1 cellular context compared by ENCODE assay signal in the genomic region with DNA sequence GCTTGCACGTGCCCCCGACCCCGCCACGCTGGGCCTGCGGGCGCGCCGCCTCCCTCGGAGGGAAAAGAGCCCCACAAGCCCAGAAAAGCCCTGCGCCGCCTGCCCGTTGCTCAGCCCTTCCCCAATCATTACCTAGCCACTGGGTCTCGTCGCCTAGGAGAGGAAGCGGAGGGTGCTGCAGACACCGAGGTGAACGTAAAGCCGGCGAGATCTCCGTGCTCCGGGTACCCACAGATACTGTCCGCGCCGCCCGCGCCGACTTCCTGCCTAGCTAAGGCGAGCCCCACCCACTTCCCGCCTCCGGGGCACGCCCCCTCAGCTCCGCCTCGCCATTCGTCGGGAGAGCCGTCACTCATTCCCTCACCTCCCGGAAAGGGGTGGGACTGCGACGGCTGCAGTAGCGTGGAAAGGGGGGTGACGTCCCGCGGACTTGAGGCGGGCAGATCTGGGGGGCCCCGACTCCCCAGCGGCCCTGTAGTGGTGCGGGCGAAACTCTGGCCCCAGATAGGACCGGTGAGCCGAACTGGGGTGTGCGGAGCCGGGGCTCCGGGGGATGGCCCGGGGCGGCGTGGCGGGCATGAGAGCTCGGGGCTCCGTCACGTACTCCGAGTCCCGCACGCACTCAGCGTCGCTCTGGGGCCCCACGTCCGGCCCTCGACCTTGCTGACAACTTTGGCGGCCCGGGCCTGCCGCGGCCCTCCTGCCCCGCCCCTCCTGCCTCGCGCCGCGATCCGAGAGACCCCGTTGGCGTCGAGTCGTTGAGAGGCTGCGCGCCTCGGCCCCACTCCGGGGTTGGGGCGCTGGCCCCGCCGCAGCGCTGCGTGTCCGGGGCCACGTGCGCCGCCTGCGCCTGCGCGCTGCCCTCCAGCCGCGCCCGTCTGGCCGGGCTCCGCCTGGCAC.
A peak's percentile ranks its signal among the peaks of the same experiment; 100 is the strongest.
TF ChIP-seq lines count a peak whose summit lies in the region.

Gene ENO1 (minus strand): TSS at position 239 of the 900 bp plus-strand sequence. CDS start 3,778 bp downstream, outside the sequence.

TF ChIP-seq in HepG2, 621 proteins besides CTCF, POLR2A, EP300 and RAD21 (continued from another document and continues in another):
- TF ChIP-seq ZNF775 (CRISPR knock-in tag; IDR thresholded peaks at IDR 0.05; ENCODE audit: borderline replicate concordance), result no peak
- peak; percentile 85; the same call in 1 of the 2 replicates for TF ChIP-seq PRDM15 (CRISPR knock-in tag; IDR thresholded peaks at IDR 0.05)
- peak; percentile 99 for TF ChIP-seq RBFOX2 (IDR thresholded peaks at IDR 0.05; ENCODE audit: low read depth, low read length)
- no peak for TF ChIP-seq TCF12 (IDR thresholded peaks at IDR 0.05)
- no peak for TF ChIP-seq TCF12 (CRISPR knock-in tag; IDR thresholded peaks at IDR 0.05)
- peak; percentile 99 for TF ChIP-seq MAX (IDR thresholded peaks at IDR 0.05)
- TF ChIP-seq SALL2 (CRISPR knock-in tag; IDR thresholded peaks at IDR 0.05), result peak; percentile 90; the same call in 1 of the 2 replicates
- no peak for TF ChIP-seq PTBP1 (IDR thresholded peaks at IDR 0.05; ENCODE audit: low read depth, low read length, poor library complexity, severe bottlenecking)
- TF ChIP-seq NFKBIZ (CRISPR knock-in tag; IDR thresholded peaks at IDR 0.05), result peak; percentile 6
- no peak for TF ChIP-seq MBD4 (IDR thresholded peaks at IDR 0.05; ENCODE audit: borderline replicate concordance, low read length)
- peak; percentile 69 for TF ChIP-seq ZHX2 (IDR thresholded peaks at IDR 0.05; ENCODE audit: low read depth)
- TF ChIP-seq ZHX2 (CRISPR knock-in tag; IDR thresholded peaks at IDR 0.05; ENCODE audit: borderline replicate concordance), result peak; percentile 99
- no peak; the same call in 1 of the 2 replicates for TF ChIP-seq HNF4G (IDR thresholded peaks at IDR 0.05; ENCODE audit: borderline replicate concordance, low read depth, low read length)
- TF ChIP-seq HNF4G (CRISPR knock-in tag; IDR thresholded peaks at IDR 0.05; ENCODE audit: borderline replicate concordance, low read depth), result peak; percentile 81
- TF ChIP-seq, protein P1, sequence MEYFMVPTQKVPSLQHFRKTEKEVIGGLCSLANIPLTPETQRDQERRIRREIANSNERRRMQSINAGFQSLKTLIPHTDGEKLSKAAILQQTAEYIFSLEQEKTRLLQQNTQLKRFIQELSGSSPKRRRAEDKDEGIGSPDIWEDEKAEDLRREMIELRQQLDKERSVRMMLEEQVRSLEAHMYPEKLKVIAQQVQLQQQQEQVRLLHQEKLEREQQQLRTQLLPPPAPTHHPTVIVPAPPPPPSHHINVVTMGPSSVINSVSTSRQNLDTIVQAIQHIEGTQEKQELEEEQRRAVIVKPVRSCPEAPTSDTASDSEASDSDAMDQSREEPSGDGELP (IDR thresholded peaks at IDR 0.05; ENCODE audit: borderline replicate concordance, low read depth), result 0 out of 2 replicates have a peak, but pooled peaks have one; percentile 7
- peak; percentile 6; the same call in 1 of the 2 replicates for TF ChIP-seq PITX1 (CRISPR knock-in tag; IDR thresholded peaks at IDR 0.05)
- TF ChIP-seq XBP1 (CRISPR knock-in tag; IDR thresholded peaks at IDR 0.05), result no peak; the same call in 1 of the 2 replicates
- no peak for TF ChIP-seq NR3C1 (CRISPR knock-in tag; IDR thresholded peaks at IDR 0.05)
- 0 out of 2 replicates have a peak, but pooled peaks have one; percentile 75 for TF ChIP-seq ZNF549 (CRISPR knock-in tag; IDR thresholded peaks at IDR 0.05)
- no peak for TF ChIP-seq HCFC1 (IDR thresholded peaks at IDR 0.05; ENCODE audit: low read depth, low read length)
- TF ChIP-seq PAXIP1 (CRISPR knock-in tag; conservative IDR thresholded peaks at IDR 0.05), result peak; percentile 85
- peak; percentile 98 for TF ChIP-seq ZNF234 (CRISPR knock-in tag; conservative IDR thresholded peaks at IDR 0.05)
- no peak for TF ChIP-seq KLF13 (CRISPR knock-in tag; IDR thresholded peaks at IDR 0.05)
- TF ChIP-seq ZNF782 (CRISPR knock-in tag; IDR thresholded peaks at IDR 0.05; ENCODE audit: borderline replicate concordance), result peak; percentile 76
- no peak for TF ChIP-seq ZNF7 (CRISPR knock-in tag; IDR thresholded peaks at IDR 0.05)
- TF ChIP-seq STAT5B (CRISPR knock-in tag; IDR thresholded peaks at IDR 0.05), result no peak
- TF ChIP-seq SRSF1 (optimal IDR thresholded peaks at IDR 0.05; ENCODE audit: low read depth, low read length), result peak; percentile 90
- TF ChIP-seq HOXD1 (CRISPR knock-in tag; IDR thresholded peaks at IDR 0.05), result peak; percentile 90
- TF ChIP-seq CENPX (CRISPR knock-in tag; IDR thresholded peaks at IDR 0.05), result no peak
- TF ChIP-seq, protein P2, sequence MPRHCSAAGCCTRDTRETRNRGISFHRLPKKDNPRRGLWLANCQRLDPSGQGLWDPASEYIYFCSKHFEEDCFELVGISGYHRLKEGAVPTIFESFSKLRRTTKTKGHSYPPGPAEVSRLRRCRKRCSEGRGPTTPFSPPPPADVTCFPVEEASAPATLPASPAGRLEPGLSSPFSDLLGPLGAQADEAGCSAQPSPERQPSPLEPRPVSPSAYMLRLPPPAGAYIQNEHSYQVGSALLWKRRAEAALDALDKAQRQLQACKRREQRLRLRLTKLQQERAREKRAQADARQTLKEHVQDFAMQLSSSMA (CRISPR knock-in tag; IDR thresholded peaks at IDR 0.05), result no peak; the same call in 1 of the 2 replicates
- TF ChIP-seq HNF1B (CRISPR knock-in tag; IDR thresholded peaks at IDR 0.05), result peak; percentile 88
- TF ChIP-seq FOXA3 (CRISPR knock-in tag; IDR thresholded peaks at IDR 0.05), result peak; percentile 55
- TF ChIP-seq LCORL (IDR thresholded peaks at IDR 0.05), result no peak
- peak; percentile 75; the same call in 1 of the 2 replicates for TF ChIP-seq LCORL (CRISPR knock-in tag; IDR thresholded peaks at IDR 0.05)
- peak; percentile 48; the same call in 1 of the 2 replicates for TF ChIP-seq RNF219 (CRISPR knock-in tag; IDR thresholded peaks at IDR 0.05)
